Comparison of ENCODE assay signal across 9 cellular contexts in genomic region chr14:93008381-93008780, GRCh38.
DNase-seq lines count a peak whose midpoint lies in the region; ATAC-seq, FAIRE-seq and TF ChIP-seq lines count a peak whose summit lies in the region.
"Had no signal": no experiment of that assay in that cellular context is flagged by ENCODE, and none has a peak within 500 bp of the region (broad histone marks: within the 10 kb centered on the region; RNA-seq: fewer than 3 reads in every experiment).

No MANE protein-coding gene starts in this region.

- peak overlapping the region; percentile 5; the same call in 1 of the 2 replicates for H3K27ac Mint-ChIP-seq in HFFc6

- peak; percentile 9 to 51 for ATAC-seq in left cardiac atrium
- ATAC-seq in HG03097 (IDR thresholded peaks at IDR 0.05; ENCODE audit: low FRiP score, unreplicated experiment), result no peak
- ATAC-seq in GM21390 (IDR thresholded peaks at IDR 0.05; ENCODE audit: unreplicated experiment), result no peak

- no peaks in the 10 kb centered on the region for H3K9me3 Mint-ChIP-seq in HFFc6

- TF ChIP-seq CTCF in HFFc6 (IDR thresholded peaks at IDR 0.05) (no peak), adrenal gland (IDR thresholded peaks at IDR 0.05) (no peak)

- intact Hi-C loops in adrenal gland (cut with DNase I) (no loop called here), left cardiac atrium (cut with DNase I) (no loop called here)

- H3K4me3 ChIP-seq in adrenal gland (no peak overlapping the region), small intestine (ENCODE audit: low read depth in 1 of 2, low read length in 2 of 2) (no peak overlapping the region)

- H3K36me3 ChIP-seq in adrenal gland (replicated peaks in 1 of 2) (no peaks in the 10 kb centered on the region), small intestine (ENCODE audit: control insufficient read depth in 2 of 2, insufficient read depth in 2 of 2, low read length in 2 of 2) (no peaks in the 10 kb centered on the region)

- H3K27ac ChIP-seq in adrenal gland (peak overlapping the region in 3 of 5 donors; percentile 3 to 85 (median 78)), small intestine (ENCODE audit: low read depth in 1 of 2, low read length in 1 of 2) (peak overlapping the region in 1 of 2 donors; percentile 7)

- H3K36me3 Mint-ChIP-seq in HFFc6 (ENCODE audit: low read depth), result no peaks in the 10 kb centered on the region

- no peak for TF ChIP-seq POLR2A in adrenal gland (IDR thresholded peaks at IDR 0.05)

- H3K9me3 ChIP-seq in adrenal gland (replicated peaks in 1 of 3) (no peaks in the 10 kb centered on the region), small intestine (ENCODE audit: control insufficient read depth, low read depth) (no peaks in the 10 kb centered on the region)

- DNase-seq in HFFc6, result peak; percentile 11
- DNase-seq in adrenal gland, result peak in 6 of 7 donors; percentile 44 to 74 (median 51)
- peak; percentile 58 for DNase-seq in left cardiac atrium
- peak; percentile 32 for DNase-seq in small intestine
- DNase-seq in NCI-H1417 (lab: John Stamatoyannopoulos, UW), result no peak
- DNase-seq in RKO (ENCODE audit: low spot score), result no peak
- DNase-seq: OCI-M1 had no signal

- no peaks in the 10 kb centered on the region for H3K27me3 ChIP-seq in adrenal gland
- H3K27me3 ChIP-seq in small intestine (ENCODE audit: control insufficient read depth in 2 of 2, insufficient read depth in 2 of 2, low read length in 2 of 2), result no peaks in the 10 kb centered on the region

- H3K27me3 Mint-ChIP-seq in HFFc6 (ENCODE audit: insufficient read depth), result no peaks in the 10 kb centered on the region; the same call in 1 of the 2 replicates

- H3K4me3 Mint-ChIP-seq in HFFc6, result no peak overlapping the region

- no peak for FAIRE-seq in small intestine (lab: Jason Lieb, UNC)

- 43 to 72% (median 58%) methylated on average over 3 to 9 of the region's 9 CpGs for WGBS in adrenal gland, 4 donors
- WGBS in small intestine, 3 donors, result 44 to 63% (median 55%) methylated on average over 9 of the region's 9 CpGs

- H3K4me1 Mint-ChIP-seq in HFFc6 (ENCODE audit: low read depth), result peaks cover 41% of the 10 kb centered on the region

- H3K4me1 ChIP-seq in adrenal gland (replicated peaks in 1 of 2), result peaks cover 31 to 54% of the 10 kb centered on the region in 2 donors
- peaks cover 6 to 14% of the 10 kb centered on the region in 2 donors for H3K4me1 ChIP-seq in small intestine (ENCODE audit: control insufficient read depth in 2 of 2, insufficient read depth in 1 of 2, low read depth in 1 of 2, low read length in 1 of 2)

Comparison
In these comparisons a context has a peak if more than half of its experiments do, and no peak if none do; other contexts are left out.
1. DNase-seq: peak in HFFc6 (single experiment), adrenal gland (6 of 7), left cardiac atrium (single experiment) and small intestine (single experiment); none in NCI-H1417 (0 of 3) and RKO (single experiment).
2. ATAC-seq: peak in left cardiac atrium (2 of 2); none in HG03097 (single experiment) and GM21390 (single experiment).